ENCODE assay signal across 12 cellular contexts in the genomic region with DNA sequence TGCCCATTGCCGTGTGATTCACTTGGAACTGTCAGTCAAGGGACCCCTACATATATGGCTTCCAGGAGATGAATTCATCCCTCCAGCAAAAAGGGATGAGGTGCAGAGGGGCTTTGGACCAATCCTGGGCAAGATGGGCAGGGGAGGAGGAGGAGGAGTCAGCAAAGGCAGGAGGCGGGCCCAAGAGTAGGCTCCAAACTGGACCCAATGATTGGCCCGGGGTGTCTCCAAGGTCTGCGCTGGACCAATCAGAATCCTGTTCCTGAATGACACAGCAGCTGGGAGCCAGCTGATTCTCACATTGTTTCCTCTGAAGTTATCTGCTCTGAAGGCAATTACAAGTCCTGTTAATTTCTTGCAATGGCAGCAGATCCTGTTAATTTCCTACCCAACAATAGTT. TPM values are rescaled to one million over a fixed set of nuclear protein-coding genes. Genes with fewer than 3 reads are reported as not detected.
"Had no signal": no experiment of that assay in that cellular context is flagged by ENCODE, and none has a peak within 500 bp of the region (broad histone marks: within the 10 kb centered on the region; RNA-seq: fewer than 3 reads in every experiment).

No MANE protein-coding gene starts in this region.

RNA-seq across cellular contexts. Expression of a gene that starts 19.2 kb away (rescaled TPM):
- total RNA-seq: natural killer cell treated with Interleukin-12 subunit alpha and Interleukin-12 subunit beta and Interleukin-15 and Interleukin-18, amount 100 ng/mL, for 72 hours; omental fat pad; pulmonary artery endothelial cell; sciatic nerve; subcutaneous adipose tissue; thoracic aorta; tibial nerve had no signal

RNA-seq across cellular contexts. Expression of a gene that starts 28.7 kb away (rescaled TPM):
- total RNA-seq: natural killer cell treated with Interleukin-12 subunit alpha and Interleukin-12 subunit beta and Interleukin-15 and Interleukin-18, amount 100 ng/mL, for 72 hours; omental fat pad; osteocyte; sciatic nerve; stomach; temporal lobe; thoracic aorta; tibial nerve; vagina had no signal

RNA-seq across cellular contexts. Expression of a gene that starts 52.3 kb away (rescaled TPM):
- total RNA-seq: naive thymus-derived CD8-positive, alpha-beta T cell; natural killer cell treated with Interleukin-12 subunit alpha and Interleukin-12 subunit beta and Interleukin-15 and Interleukin-18, amount 100 ng/mL, for 72 hours had no signal
- polyA plus RNA-seq: naive thymus-derived CD8-positive, alpha-beta T cell had no signal
